ENCODE assay signal across 9 cellular contexts in genomic region chr1:3543076-3544049, GRCh38.
DNase-seq lines count a peak whose midpoint lies in the region; ATAC-seq and TF ChIP-seq lines count a peak whose summit lies in the region.
"Had no signal": no experiment of that assay in that cellular context is flagged by ENCODE, and none has a peak within 500 bp of the region (broad histone marks: within the 10 kb centered on the region; RNA-seq: fewer than 3 reads in every experiment).

No MANE protein-coding gene starts in this region.

- H3K4me3 Mint-ChIP-seq in WTC11 (no peak overlapping the region), T-helper 17 cell (no peak overlapping the region)

- H3K4me1 Mint-ChIP-seq in WTC11 (no peaks in the 10 kb centered on the region), T-helper 17 cell (peaks cover 2% of the 10 kb centered on the region)

- no peaks in the 10 kb centered on the region for H3K27me3 Mint-ChIP-seq in WTC11 (ENCODE audit: low read depth)
- H3K27me3 Mint-ChIP-seq in T-helper 17 cell: no peaks in the 10 kb centered on the region

- H3K27ac Mint-ChIP-seq in WTC11 (no peak overlapping the region), T-helper 17 cell (no peak overlapping the region)

- H3K9ac ChIP-seq in rectal smooth muscle tissue (ENCODE audit: low read length): no peak overlapping the region

- ATAC-seq in WTC11: peak; percentile 14; the same call in 1 of the 2 replicates
- peak in 3 of 4 donors; percentile 28 to 58 (median 47) for ATAC-seq in heart left ventricle
- no peak for ATAC-seq in T-helper 17 cell

- H3K9me3 ChIP-seq in heart left ventricle: no peaks in the 10 kb centered on the region
- no peaks in the 10 kb centered on the region for H3K9me3 ChIP-seq in T-helper 17 cell (ENCODE audit: control insufficient read depth, low read length, poor library complexity, severe bottlenecking)

- CTCF ChIA-PET in WTC11 (lab: Charles Lee): interaction anchor here (0.9 to 2.1 kb wide), 8 partner anchors 11 to 90 kb away, joined by 3 to 9 read pairs (median 4); no protein-coding TSS in a partner anchor

- WGBS in heart left ventricle, 4 donors: 66 to 85% (median 78%) methylated on average over 33 to 51 of the region's 51 CpGs

- H3K27me3 ChIP-seq in heart left ventricle (peaks cover 0 to 7% (median 0%) of the 10 kb centered on the region in 9 donors), rectal smooth muscle tissue (ENCODE audit: control insufficient read depth, insufficient read depth, low read length) (no peaks in the 10 kb centered on the region)

- H3K36me3 Mint-ChIP-seq in WTC11 (no peaks in the 10 kb centered on the region), T-helper 17 cell (ENCODE audit: low read depth) (no peaks in the 10 kb centered on the region)

- H3K27ac ChIP-seq in heart left ventricle: peak overlapping the region in 3 of 12 donors; percentile 4 to 60 (median 28)
- peak overlapping the region; percentile 66 for H3K27ac ChIP-seq in rectal smooth muscle tissue (ENCODE audit: low read depth, low read length)

- no peaks in the 10 kb centered on the region for H3K9me3 Mint-ChIP-seq in WTC11

- no peak for TF ChIP-seq POLR2A in heart left ventricle (IDR thresholded peaks at IDR 0.05)

- peak; percentile 90 for DNase-seq in ELF-1 (ENCODE audit: low read depth, low spot score)
- peak; percentile 44 for DNase-seq in WTC11 (ENCODE audit: low spot score)
- DNase-seq in heart left ventricle: no peak
- no peak for DNase-seq in T-helper 17 cell
- DNase-seq in HuH-7 (ENCODE audit: low spot score): no peak
- no peak for DNase-seq in activated CD4-positive, alpha-beta T cell treated with anti-CD3 and anti-CD28 coated beads, Interleukin-2, amount 50 U/mL, for 1 hour
- DNase-seq in NCI-H446 (lab: John Stamatoyannopoulos, UW): no peak
- DNase-seq: DMS79 treated with DMSO at 0.1 percent for 48 hours had no signal

- POLR2A ChIA-PET in WTC11 (lab: Charles Lee): no interaction called here

- intact Hi-C loops in heart left ventricle (cut with DNase I): no loop called here

- H3K36me3 ChIP-seq in heart left ventricle: no peaks in the 10 kb centered on the region
- no peaks in the 10 kb centered on the region for H3K36me3 ChIP-seq in rectal smooth muscle tissue (ENCODE audit: control insufficient read depth, insufficient read depth, low read length)

- TF ChIP-seq CTCF in WTC11 (IDR thresholded peaks at IDR 0.05) (no peak), heart left ventricle (IDR thresholded peaks at IDR 0.05) (no peak)

- H3K4me1 ChIP-seq in heart left ventricle (peaks cover 0 to 58% (median 26%) of the 10 kb centered on the region in 12 donors), rectal smooth muscle tissue (ENCODE audit: control insufficient read depth, insufficient read depth, low read length) (peaks cover 6% of the 10 kb centered on the region)

- H3K4me3 ChIP-seq in heart left ventricle: no peak overlapping the region
- no peak overlapping the region for H3K4me3 ChIP-seq in rectal smooth muscle tissue (ENCODE audit: low read length)

TF ChIP-seq in WTC11, 78 proteins besides CTCF, POLR2A, EP300 and RAD21 (continues in another document):
- TF ChIP-seq TP53 (CRISPR knock-in tag; IDR thresholded peaks at IDR 0.05): no peak
- no peak for TF ChIP-seq KAT7 (CRISPR knock-in tag; IDR thresholded peaks at IDR 0.05; ENCODE audit: borderline replicate concordance)
- no peak for TF ChIP-seq NFATC4 (CRISPR knock-in tag; IDR thresholded peaks at IDR 0.05)
- no peak for TF ChIP-seq PREB (CRISPR knock-in tag; IDR thresholded peaks at IDR 0.05; ENCODE audit: borderline replicate concordance)
- TF ChIP-seq TCF7 (CRISPR knock-in tag; IDR thresholded peaks at IDR 0.05; ENCODE audit: low read depth): no peak
- no peak for TF ChIP-seq E2F1 (CRISPR knock-in tag; IDR thresholded peaks at IDR 0.05)
- TF ChIP-seq ZNF425 (CRISPR knock-in tag; conservative IDR thresholded peaks at IDR 0.05): no peak
- no peak for TF ChIP-seq MYBL2 (CRISPR knock-in tag; IDR thresholded peaks at IDR 0.05)
- no peak for TF ChIP-seq E2F4 (CRISPR knock-in tag; IDR thresholded peaks at IDR 0.05; ENCODE audit: borderline replicate concordance, low read depth)
- TF ChIP-seq ATF6 (CRISPR knock-in tag; IDR thresholded peaks at IDR 0.05): no peak

Comparison
In these comparisons a context has a peak if more than half of its experiments do, and no peak if none do; other contexts are left out.
1. DNase-seq: peak in ELF-1 (single experiment) and WTC11 (single experiment); none in heart left ventricle (0 of 5), T-helper 17 cell (0 of 3), HuH-7 (single experiment), activated CD4-positive, alpha-beta T cell treated with anti-CD3 and anti-CD28 coated beads, Interleukin-2, amount 50 U/mL, for 1 hour (single experiment) and NCI-H446 (0 of 2).